Comparison of ENCODE assay signal across 24 cellular contexts in genomic region chr13:93182406-93182805, GRCh38. TPM values are rescaled to one million over a fixed set of nuclear protein-coding genes. Genes with fewer than 3 reads are reported as not detected.
"Had no signal": no experiment of that assay in that cellular context is flagged by ENCODE, and none has a peak within 500 bp of the region (broad histone marks: within the 10 kb centered on the region; RNA-seq: fewer than 3 reads in every experiment).

No MANE protein-coding gene starts in this region.

- H3K27me3 ChIP-seq: dorsolateral prefrontal cortex, esophagus muscularis mucosa, gastrocnemius medialis, heart right ventricle, left lung had no signal

- DNase-seq: dermis blood vessel endothelial cell; dorsolateral prefrontal cortex; effector CD4-positive, alpha-beta T cell; effector memory CD4-positive, alpha-beta T cell; foreskin fibroblast; foreskin melanocyte; gastrocnemius medialis; glutamatergic neuron; head of caudate nucleus; heart right ventricle; hypothalamus; immature natural killer cell; left cardiac atrium; left lung; left ventricle myocardium superior; lower lobe of right lung; mesenchymal stem cell; naive thymus-derived CD4-positive, alpha-beta T cell had no signal

- H3K27ac ChIP-seq: coronary artery, dorsolateral prefrontal cortex, esophagus muscularis mucosa, gastrocnemius medialis, heart right ventricle, left lung, lower lobe of right lung had no signal

- H3K36me3 ChIP-seq: esophagus muscularis mucosa, gastrocnemius medialis, heart right ventricle, left lung, lower lobe of right lung had no signal

- H3K4me3 ChIP-seq: coronary artery, dorsolateral prefrontal cortex, esophagus muscularis mucosa, gastrocnemius medialis, heart right ventricle, left lung, lower lobe of right lung had no signal

- FAIRE-seq: colon, endothelial cell of umbilical vein, islet of Langerhans, keratinocyte had no signal

- ATAC-seq: gastrocnemius medialis; heart right ventricle; left cardiac atrium; left lung; left ventricle myocardium superior; lower lobe of right lung; naive thymus-derived CD4-positive, alpha-beta T cell had no signal

- H3K9me3 ChIP-seq: esophagus muscularis mucosa, gastrocnemius medialis, heart right ventricle, left lung, lower lobe of right lung had no signal

- H3K4me1 ChIP-seq: esophagus muscularis mucosa, gastrocnemius medialis, heart right ventricle, left lung, lower lobe of right lung had no signal

RNA-seq across cellular contexts. Expression of gene GPC6, which starts 44.2 kb away (rescaled TPM):
- total RNA-seq: endothelial cell of umbilical vein; naive thymus-derived CD4-positive, alpha-beta T cell had no signal
- polyA plus RNA-seq: immature natural killer cell; naive thymus-derived CD4-positive, alpha-beta T cell had no signal
